In the genomic region with DNA sequence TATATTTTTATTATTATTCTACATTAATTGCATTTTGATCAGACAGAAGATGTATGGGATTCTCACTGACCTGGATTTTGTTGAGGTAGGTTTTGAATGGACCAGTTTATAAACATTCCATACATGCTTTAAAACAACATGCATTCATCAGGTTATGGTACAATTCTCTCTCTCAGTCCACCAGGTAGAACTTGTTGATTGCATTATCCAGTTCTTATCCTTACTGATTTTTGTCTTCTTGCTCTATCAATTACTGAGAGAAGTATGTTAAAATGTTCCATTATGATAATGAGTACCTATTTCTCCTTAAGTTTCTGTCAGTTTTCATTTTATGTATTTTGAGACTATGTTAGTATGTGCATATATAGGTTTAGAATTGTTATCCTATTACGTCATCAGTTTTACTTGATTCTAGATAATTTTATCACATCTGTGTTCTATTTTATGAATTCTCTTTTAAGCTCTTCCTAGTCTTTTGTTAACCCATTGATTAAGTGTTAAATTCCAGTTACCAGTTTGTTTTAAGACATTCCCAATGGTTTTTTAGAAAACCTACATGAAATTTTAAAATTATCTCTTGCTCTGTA, we compare ENCODE assay signal across 17 cellular contexts. TPM values are rescaled to one million over a fixed set of nuclear protein-coding genes. Genes with fewer than 3 reads are reported as not detected.
DNase-seq lines count a peak whose midpoint lies in the region; ATAC-seq and TF ChIP-seq lines count a peak whose summit lies in the region.
"Had no signal": no experiment of that assay in that cellular context is flagged by ENCODE, and none has a peak within 500 bp of the region (broad histone marks: within the 10 kb centered on the region; RNA-seq: fewer than 3 reads in every experiment).

No MANE protein-coding gene starts in this region.

- H3K9me3 ChIP-seq in T-helper 17 cell (ENCODE audit: control insufficient read depth, low read length, poor library complexity, severe bottlenecking): no peaks in the 10 kb centered on the region
- H3K9me3 ChIP-seq: BLaER1 had no signal

- H3K27ac ChIP-seq in GM23338 (ENCODE audit: low read depth): peak overlapping the region; percentile 15; the same call in 1 of the 2 replicates
- H3K27ac ChIP-seq: C4-2B had no signal

- no peak for DNase-seq in GM23338 (ENCODE audit: low spot score)
- DNase-seq in T-helper 17 cell: no peak
- DNase-seq in glutamatergic neuron: no peak
- no peak for DNase-seq in OCI-M2 (lab: John Stamatoyannopoulos, UW; ENCODE audit: unreplicated experiment)
- DNase-seq: CD4-positive, CD25-positive, alpha-beta regulatory T cell; CD8-positive, alpha-beta T cell; DMS 273 treated with DMSO at 0.1 percent for 48 hours; DMS79; EL; GDM1; H7; HCEC 1CT had no signal

- H3K9me3 Mint-ChIP-seq in GM23338: no peaks in the 10 kb centered on the region; the same call in 2 of the 3 replicates
- H3K9me3 Mint-ChIP-seq in glutamatergic neuron (ENCODE audit: unreplicated experiment): no peaks in the 10 kb centered on the region
- H3K9me3 Mint-ChIP-seq: CD4-positive, CD25-positive, alpha-beta regulatory T cell; CD8-positive, alpha-beta T cell had no signal

- H3K27ac Mint-ChIP-seq in GM23338 (no peak overlapping the region), T-helper 17 cell (peak overlapping the region; percentile 79), glutamatergic neuron (ENCODE audit: unreplicated experiment) (peak overlapping the region; percentile 79)
- H3K27ac Mint-ChIP-seq: CD4-positive, CD25-positive, alpha-beta regulatory T cell; CD8-positive, alpha-beta T cell had no signal

- H4K20me1 ChIP-seq in GM23338 (replicated peaks; ENCODE audit: insufficient read depth): peaks cover 5% of the 10 kb centered on the region; the same call in 1 of the 2 replicates
- H4K20me1 ChIP-seq: BLaER1 had no signal

- peaks cover 25% of the 10 kb centered on the region; the same call in 2 of the 3 replicates for H3K36me3 Mint-ChIP-seq in GM23338 (ENCODE audit: low read depth)
- peaks cover 9% of the 10 kb centered on the region for H3K36me3 Mint-ChIP-seq in T-helper 17 cell (ENCODE audit: low read depth)
- peaks cover 4% of the 10 kb centered on the region for H3K36me3 Mint-ChIP-seq in glutamatergic neuron (ENCODE audit: unreplicated experiment)

- H3K79me2 ChIP-seq in GM23338 (replicated peaks; ENCODE audit: insufficient read depth): peaks cover 15% of the 10 kb centered on the region

- H3K4me2 ChIP-seq in GM23338: no peak overlapping the region

- H3K4me1 Mint-ChIP-seq in GM23338 (peaks cover 16% of the 10 kb centered on the region), T-helper 17 cell (peaks cover 4% of the 10 kb centered on the region), glutamatergic neuron (ENCODE audit: low read depth, unreplicated experiment) (peaks cover 7% of the 10 kb centered on the region)

- H3K27me3 Mint-ChIP-seq in GM23338 (ENCODE audit: insufficient read depth, low read depth, poor library complexity) (peaks cover 8% of the 10 kb centered on the region), T-helper 17 cell (no peaks in the 10 kb centered on the region), glutamatergic neuron (ENCODE audit: unreplicated experiment) (peaks cover 2% of the 10 kb centered on the region)
- H3K27me3 Mint-ChIP-seq: CD4-positive, CD25-positive, alpha-beta regulatory T cell had no signal

- ATAC-seq in GM23338 (no peak), T-helper 17 cell (no peak), GM18907 (IDR thresholded peaks at IDR 0.05; ENCODE audit: unreplicated experiment) (no peak), GM19397 (IDR thresholded peaks at IDR 0.05; ENCODE audit: unreplicated experiment) (no peak)
- ATAC-seq: CD8-positive, alpha-beta T cell; GM12878 had no signal

- no peaks in the 10 kb centered on the region for H3F3A ChIP-seq in GM23338 (replicated peaks; ENCODE audit: low read depth)

- no peaks in the 10 kb centered on the region for H3K4me1 ChIP-seq in GM23338 (ENCODE audit: insufficient read depth)

- H3K27me3 ChIP-seq in GM23338 (ENCODE audit: insufficient read depth): no peaks in the 10 kb centered on the region
- H3K27me3 ChIP-seq: BLaER1 had no signal

- no peak overlapping the region for H3K4me3 ChIP-seq in GM23338
- H3K4me3 ChIP-seq: BLaER1, GM12878 had no signal

- H2AFZ ChIP-seq in GM23338: no peak overlapping the region

- H3K4me3 Mint-ChIP-seq in GM23338 (no peak overlapping the region), T-helper 17 cell (no peak overlapping the region), glutamatergic neuron (ENCODE audit: unreplicated experiment) (no peak overlapping the region)
- H3K4me3 Mint-ChIP-seq: CD4-positive, CD25-positive, alpha-beta regulatory T cell; CD8-positive, alpha-beta T cell had no signal

- H3K9me2 ChIP-seq in GM23338 (ENCODE audit: insufficient read depth): no peaks in the 10 kb centered on the region

- TF ChIP-seq CTCF in GM23338 (conservative IDR thresholded peaks at IDR 0.05; ENCODE audit: low read depth in 2 of 2) (no peak), glutamatergic neuron (IDR thresholded peaks at IDR 0.05; ENCODE audit: partially characterized antibody, unreplicated experiment) (no peak)

- peaks cover 12% of the 10 kb centered on the region for H3K36me3 ChIP-seq in GM23338 (ENCODE audit: insufficient read depth)

TF ChIP-seq in GM23338, 12 proteins besides CTCF, POLR2A, EP300 and RAD21:
- TF ChIP-seq EZH2 (IDR thresholded peaks at IDR 0.05; ENCODE audit: low read depth, unreplicated experiment): no peak

RNA-seq across cellular contexts. Expression of gene EP400, which starts 50.6 kb away (rescaled TPM):
- total RNA-seq in GM23338 (2014; rRNA removed; shearing (Covaris generic)): 47.7 and 57.2 TPM in 2 replicates
- 24.5 and 26.3 TPM in 2 replicates for polyA plus RNA-seq in GM23338 (2016; fragmentation: Nextera tagmentation; extraction: Ambion mirVana)
- total RNA-seq in T-helper 17 cell (10 to 100 TPM; 67.4 to 79.0 TPM), glutamatergic neuron (ENCODE audit: unreplicated experiment) (85.8 TPM)
